ENCODE assay signal across 1 cellular context in genomic region chr1:2128189-2128901, GRCh38.
TF ChIP-seq lines count a peak whose summit lies in the region.

No MANE protein-coding gene starts in this region.

TF ChIP-seq in K562, 482 proteins besides CTCF, POLR2A, EP300 and RAD21 (continued from another document):
- TF ChIP-seq IRF1 (CRISPR knock-in tag; IDR thresholded peaks at IDR 0.05; ENCODE audit: borderline replicate concordance) (no peak), ZNF57 (CRISPR knock-in tag; IDR thresholded peaks at IDR 0.05) (no peak), USF1 (CRISPR knock-in tag; IDR thresholded peaks at IDR 0.05) (peak; percentile 67), COPS2 (conservative IDR thresholded peaks at IDR 0.05) (no peak), AFF1 (IDR thresholded peaks at IDR 0.05; ENCODE audit: low read depth in 1 of 2, partially characterized antibody in 2 of 2) (no peak), CHD7 (IDR thresholded peaks at IDR 0.05; ENCODE audit: low read depth, low read length) (no peak), PRPF4 (IDR thresholded peaks at IDR 0.05; ENCODE audit: insufficient read depth, low read depth, low read length, poor library complexity, severe bottlenecking) (no peak), USF2 (CRISPR knock-in tag; IDR thresholded peaks at IDR 0.05) (peak; percentile 44; the same call in 1 of the 2 replicates), ZNF121 (CRISPR knock-in tag; conservative IDR thresholded peaks at IDR 0.05) (no peak)
TF ChIP-seq in K562: peak in this region for 3.
